In the genomic region with DNA sequence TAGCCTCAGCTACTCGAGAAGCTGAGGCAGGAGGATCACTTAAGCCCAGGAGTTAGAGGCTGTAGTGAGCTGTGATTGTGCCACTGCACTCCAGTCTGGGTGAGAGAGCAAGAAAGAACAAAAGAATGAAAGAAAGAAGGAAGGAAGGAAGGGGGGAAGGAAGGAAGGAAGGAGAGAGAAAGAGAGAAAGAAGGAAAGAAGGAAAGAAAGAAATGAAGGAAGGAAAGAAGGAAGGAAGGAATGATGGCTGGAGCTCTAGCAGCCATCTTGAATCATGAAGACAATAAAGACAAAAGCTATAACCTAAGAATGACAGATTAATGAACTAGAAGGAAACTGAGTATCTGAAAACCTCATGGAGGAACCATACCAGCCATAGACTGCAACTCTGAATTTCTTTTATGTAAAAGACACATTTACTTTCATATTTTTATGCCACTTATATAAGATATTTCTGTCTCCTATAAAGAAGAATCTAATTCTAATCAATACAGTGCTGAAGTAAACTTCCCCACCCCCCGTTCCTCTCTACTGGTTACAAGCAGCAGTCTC, we compare ENCODE assay signal across 28 cellular contexts.
DNase-seq lines count a peak whose midpoint lies in the region; ATAC-seq lines count a peak whose summit lies in the region.
"Had no signal": no experiment of that assay in that cellular context is flagged by ENCODE, and none has a peak within 500 bp of the region (broad histone marks: within the 10 kb centered on the region; RNA-seq: fewer than 3 reads in every experiment).

No MANE protein-coding gene starts in this region.

- no peaks in the 10 kb centered on the region for H3K27me3 Mint-ChIP-seq in activated CD4-positive, alpha-beta memory T cell treated with anti-CD3 and anti-CD28 coated beads for 36 hours
- no peaks in the 10 kb centered on the region for H3K27me3 Mint-ChIP-seq in activated CD4-positive, alpha-beta memory T cell treated with anti-CD3 and anti-CD28 coated beads, Interleukin-2, amount 10 ng/mL, durations not matched to agents 7 days and 5 days
- H3K27me3 Mint-ChIP-seq in CD8-positive, alpha-beta memory T cell, result no peaks in the 10 kb centered on the region
- no peaks in the 10 kb centered on the region for H3K27me3 Mint-ChIP-seq in central memory CD8-positive, alpha-beta T cell
- H3K27me3 Mint-ChIP-seq: activated CD8-positive, alpha-beta memory T cell treated with anti-CD3 and anti-CD28 coated beads, Interleukin-2, amount 10 ng/mL, durations not matched to agents 7 days and 5 days; naive thymus-derived CD4-positive, alpha-beta T cell had no signal

- intact Hi-C loops in activated CD4-positive, alpha-beta memory T cell treated with anti-CD3 and anti-CD28 coated beads for 36 hours (cut with micrococcal nuclease), result no loop called here
- intact Hi-C loops in cardiac septum (cut with DNase I), result no loop called here

- POLR2A ChIA-PET in activated CD4-positive, alpha-beta memory T cell treated with anti-CD3 and anti-CD28 coated beads for 36 hours (lab: Charles Lee), result interaction anchor here (0.9 to 11.5 kb wide), 2 partner anchors 7 to 12 kb away, joined by 3 to 125 read pairs; no protein-coding TSS in a partner anchor
- POLR2A ChIA-PET in activated CD4-positive, alpha-beta memory T cell treated with anti-CD3 and anti-CD28 coated beads, Interleukin-2, amount 10 ng/mL, durations not matched to agents 7 days and 5 days (lab: Charles Lee), result no interaction called here
- POLR2A ChIA-PET in CD8-positive, alpha-beta memory T cell (lab: Charles Lee), result no interaction called here

- H3K36me3 Mint-ChIP-seq in activated CD4-positive, alpha-beta memory T cell treated with anti-CD3 and anti-CD28 coated beads for 36 hours, result peaks cover 2% of the 10 kb centered on the region
- H3K36me3 Mint-ChIP-seq in activated CD4-positive, alpha-beta memory T cell treated with anti-CD3 and anti-CD28 coated beads, Interleukin-2, amount 10 ng/mL, durations not matched to agents 7 days and 5 days (ENCODE audit: low read depth), result peaks cover 7% of the 10 kb centered on the region
- H3K36me3 Mint-ChIP-seq in CD8-positive, alpha-beta memory T cell, result peaks cover 0 to 3% (median 0%) of the 10 kb centered on the region in 3 donors
- H3K36me3 Mint-ChIP-seq in central memory CD8-positive, alpha-beta T cell (ENCODE audit: insufficient read depth), result no peaks in the 10 kb centered on the region
- H3K36me3 Mint-ChIP-seq in stimulated activated effector memory CD8-positive, alpha-beta T cell treated with anti-CD3 and anti-CD28 coated beads, Interleukin-12 subunit alpha, Interleukin-12 subunit beta, amount 100 ng/mL, for 72 hours, result no peaks in the 10 kb centered on the region
- H3K36me3 Mint-ChIP-seq: brain had no signal

- H3K36me3 ChIP-seq in CD8-positive, alpha-beta memory T cell (ENCODE audit: insufficient read depth, low read length), result no peaks in the 10 kb centered on the region
- H3K36me3 ChIP-seq: heart right ventricle had no signal

- no peaks in the 10 kb centered on the region for H3K9me3 ChIP-seq in CD8-positive, alpha-beta memory T cell (ENCODE audit: low read length)
- H3K9me3 ChIP-seq: heart right ventricle, psoas muscle, testis had no signal

- H3K27me3 ChIP-seq in CD8-positive, alpha-beta memory T cell (ENCODE audit: insufficient read depth, low read length, poor library complexity, severe bottlenecking), result no peaks in the 10 kb centered on the region
- H3K27me3 ChIP-seq: dorsolateral prefrontal cortex, heart right ventricle, testis had no signal

- CTCF ChIA-PET in activated CD4-positive, alpha-beta memory T cell treated with anti-CD3 and anti-CD28 coated beads for 36 hours (lab: Charles Lee), result interaction anchor here (0.6 to 1.7 kb wide), 3 partner anchors 8 to 567 kb away, joined by 3 to 8 read pairs (median 5); no protein-coding TSS in a partner anchor
- CTCF ChIA-PET in activated CD4-positive, alpha-beta memory T cell treated with anti-CD3 and anti-CD28 coated beads, Interleukin-2, amount 10 ng/mL, durations not matched to agents 7 days and 5 days (lab: Charles Lee), result no interaction called here
- CTCF ChIA-PET in CD8-positive, alpha-beta memory T cell (lab: Charles Lee), result no interaction called here

- H3K4me1 ChIP-seq in CD8-positive, alpha-beta memory T cell (ENCODE audit: insufficient read depth, low read length), result peaks cover 13% of the 10 kb centered on the region
- H3K4me1 ChIP-seq: psoas muscle, testis had no signal

- H3K4me3 ChIP-seq in CD8-positive, alpha-beta memory T cell (ENCODE audit: low read length), result no peak overlapping the region
- H3K4me3 ChIP-seq: dorsolateral prefrontal cortex, GM12878, heart right ventricle, psoas muscle, testis had no signal

- peak overlapping the region; percentile 62 for H3K27ac Mint-ChIP-seq in activated CD4-positive, alpha-beta memory T cell treated with anti-CD3 and anti-CD28 coated beads for 36 hours
- H3K27ac Mint-ChIP-seq in activated CD4-positive, alpha-beta memory T cell treated with anti-CD3 and anti-CD28 coated beads, Interleukin-2, amount 10 ng/mL, durations not matched to agents 7 days and 5 days, result no peak overlapping the region
- H3K27ac Mint-ChIP-seq in CD8-positive, alpha-beta memory T cell, result peak overlapping the region in 6 of 8 donors; percentile 53 to 92 (median 63)
- H3K27ac Mint-ChIP-seq in central memory CD8-positive, alpha-beta T cell (ENCODE audit: low read depth), result peak overlapping the region; percentile 3
- peak overlapping the region; percentile 9 for H3K27ac Mint-ChIP-seq in stimulated activated effector memory CD8-positive, alpha-beta T cell treated with anti-CD3 and anti-CD28 coated beads, Interleukin-12 subunit alpha, Interleukin-12 subunit beta, amount 100 ng/mL, for 72 hours
- H3K27ac Mint-ChIP-seq: activated CD8-positive, alpha-beta memory T cell treated with anti-CD3 and anti-CD28 coated beads, Interleukin-2, amount 10 ng/mL, durations not matched to agents 7 days and 5 days; brain had no signal

- H3K27ac ChIP-seq in CD8-positive, alpha-beta memory T cell (ENCODE audit: low read depth, low read length), result no peak overlapping the region
- H3K27ac ChIP-seq: dorsolateral prefrontal cortex, heart right ventricle, psoas muscle, testis had no signal

- DNase-seq in activated CD4-positive, alpha-beta memory T cell treated with anti-CD3 and anti-CD28 coated beads for 36 hours, result no peak
- no peak for DNase-seq in activated CD4-positive, alpha-beta memory T cell treated with anti-CD3 and anti-CD28 coated beads, Interleukin-2, amount 10 ng/mL, durations not matched to agents 7 days and 5 days
- no peak for DNase-seq in CD8-positive, alpha-beta memory T cell
- DNase-seq in central memory CD8-positive, alpha-beta T cell (ENCODE audit: low spot score in 2 of 2), result no peak
- no peak for DNase-seq in stimulated activated effector memory CD8-positive, alpha-beta T cell treated with anti-CD3 and anti-CD28 coated beads, Interleukin-12 subunit alpha, Interleukin-12 subunit beta, amount 100 ng/mL, for 72 hours (ENCODE audit: low spot score in 2 of 2)
- DNase-seq in cardiac septum (ENCODE audit: low spot score), result no peak
- DNase-seq: activated CD8-positive, alpha-beta memory T cell treated with anti-CD3 and anti-CD28 coated beads, Interleukin-2, amount 10 ng/mL, durations not matched to agents 7 days and 5 days; activated naive CD4-positive, alpha-beta T cell treated with Interleukin-2 at 50 U/mL for 16 hours; activated T-cell treated with anti-CD3 and anti-CD28 coated beads, Interleukin-2, amount 50 U/mL, for 48 hours; AML-193; amniotic stem cell; dorsolateral prefrontal cortex; EL; heart right ventricle; KBM-7; midbrain; naive thymus-derived CD4-positive, alpha-beta T cell; NCI-H1105; NCI-H187; NCI-H2171 treated with DMSO at 0.1 percent for 48 hours; NCI-H510A treated with DMSO at 0.1 percent for 48 hours; psoas muscle; stimulated activated CD4-positive, alpha-beta T cell treated with anti-CD3 and anti-CD28 coated beads, Interleukin-15, amount 100 ng/mL, for 24 hours; stimulated activated naive CD4-positive, alpha-beta T cell; testis had no signal

- no peak overlapping the region for H3K4me3 Mint-ChIP-seq in activated CD4-positive, alpha-beta memory T cell treated with anti-CD3 and anti-CD28 coated beads for 36 hours
- no peak overlapping the region for H3K4me3 Mint-ChIP-seq in activated CD4-positive, alpha-beta memory T cell treated with anti-CD3 and anti-CD28 coated beads, Interleukin-2, amount 10 ng/mL, durations not matched to agents 7 days and 5 days
- H3K4me3 Mint-ChIP-seq in CD8-positive, alpha-beta memory T cell, result no peak overlapping the region
- H3K4me3 Mint-ChIP-seq in central memory CD8-positive, alpha-beta T cell, result no peak overlapping the region
- H3K4me3 Mint-ChIP-seq in stimulated activated effector memory CD8-positive, alpha-beta T cell treated with anti-CD3 and anti-CD28 coated beads, Interleukin-12 subunit alpha, Interleukin-12 subunit beta, amount 100 ng/mL, for 72 hours, result no peak overlapping the region
- H3K4me3 Mint-ChIP-seq: activated CD8-positive, alpha-beta memory T cell treated with anti-CD3 and anti-CD28 coated beads, Interleukin-2, amount 10 ng/mL, durations not matched to agents 7 days and 5 days; brain had no signal

- ATAC-seq in central memory CD8-positive, alpha-beta T cell (replicated peaks; ENCODE audit: extremely low read depth, poor library complexity, severe bottlenecking), result no peak
- ATAC-seq in stimulated activated effector memory CD8-positive, alpha-beta T cell treated with anti-CD3 and anti-CD28 coated beads, Interleukin-12 subunit alpha, Interleukin-12 subunit beta, amount 100 ng/mL, for 72 hours, result no peak
- ATAC-seq in HG02642 (IDR thresholded peaks at IDR 0.05; ENCODE audit: poor library complexity, unreplicated experiment), result no peak
- ATAC-seq: GM12878, heart right ventricle, psoas muscle had no signal

- H3K4me1 Mint-ChIP-seq in activated CD4-positive, alpha-beta memory T cell treated with anti-CD3 and anti-CD28 coated beads for 36 hours (ENCODE audit: low read depth), result peaks cover 75% of the 10 kb centered on the region
- peaks cover 54% of the 10 kb centered on the region for H3K4me1 Mint-ChIP-seq in activated CD4-positive, alpha-beta memory T cell treated with anti-CD3 and anti-CD28 coated beads, Interleukin-2, amount 10 ng/mL, durations not matched to agents 7 days and 5 days
- H3K4me1 Mint-ChIP-seq in CD8-positive, alpha-beta memory T cell, result peaks cover 16 to 55% (median 36%) of the 10 kb centered on the region in 3 donors
- H3K4me1 Mint-ChIP-seq in central memory CD8-positive, alpha-beta T cell, result peaks cover 12% of the 10 kb centered on the region
- H3K4me1 Mint-ChIP-seq in stimulated activated effector memory CD8-positive, alpha-beta T cell treated with anti-CD3 and anti-CD28 coated beads, Interleukin-12 subunit alpha, Interleukin-12 subunit beta, amount 100 ng/mL, for 72 hours, result peaks cover 53% of the 10 kb centered on the region

- no peaks in the 10 kb centered on the region for H3K9me3 Mint-ChIP-seq in activated CD4-positive, alpha-beta memory T cell treated with anti-CD3 and anti-CD28 coated beads for 36 hours
- peaks cover 12% of the 10 kb centered on the region for H3K9me3 Mint-ChIP-seq in activated CD4-positive, alpha-beta memory T cell treated with anti-CD3 and anti-CD28 coated beads, Interleukin-2, amount 10 ng/mL, durations not matched to agents 7 days and 5 days
- peaks cover 0 to 2% (median 0%) of the 10 kb centered on the region in 5 donors for H3K9me3 Mint-ChIP-seq in CD8-positive, alpha-beta memory T cell
- no peaks in the 10 kb centered on the region for H3K9me3 Mint-ChIP-seq in central memory CD8-positive, alpha-beta T cell
- H3K9me3 Mint-ChIP-seq in stimulated activated effector memory CD8-positive, alpha-beta T cell treated with anti-CD3 and anti-CD28 coated beads, Interleukin-12 subunit alpha, Interleukin-12 subunit beta, amount 100 ng/mL, for 72 hours, result peaks cover 3% of the 10 kb centered on the region
